Comparison of ENCODE assay signal across 1 cellular context in the genomic region with DNA sequence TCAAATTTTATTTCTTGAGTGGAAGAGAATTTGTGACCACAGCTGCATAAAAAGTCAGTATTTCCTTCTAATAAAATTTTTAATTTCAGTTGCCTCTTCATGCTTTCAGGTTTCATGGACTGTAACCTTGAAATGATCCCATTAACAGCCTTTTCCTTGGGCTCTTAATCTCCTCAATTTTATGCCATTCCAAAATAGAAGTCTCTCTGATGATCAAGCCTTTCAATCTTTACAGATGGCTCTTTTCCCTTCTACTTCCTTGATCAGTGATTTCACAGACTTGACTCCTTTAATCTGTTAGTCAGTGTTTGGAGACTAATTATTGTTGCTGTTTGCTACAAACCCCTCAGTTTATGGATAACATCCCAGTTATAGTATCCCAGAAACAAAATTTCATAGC.
TF ChIP-seq lines count a peak whose summit lies in the region.

No MANE protein-coding gene starts in this region.

TF ChIP-seq in IMR-90, 13 proteins besides CTCF, POLR2A, EP300 and RAD21 (continued from another document):
- no peak for TF ChIP-seq FOS (IDR thresholded peaks at IDR 0.05; ENCODE audit: low read depth, low read length)
- no peak for TF ChIP-seq SMC3 (IDR thresholded peaks at IDR 0.05; ENCODE audit: low read depth, low read length)
- no peak for TF ChIP-seq CEBPB (IDR thresholded peaks at IDR 0.05; ENCODE audit: low read depth, low read length)
- no peak for TF ChIP-seq CHD1 (IDR thresholded peaks at IDR 0.05; ENCODE audit: low read depth, low read length)
- no peak for TF ChIP-seq MXI1 (IDR thresholded peaks at IDR 0.05; ENCODE audit: borderline replicate concordance, low read depth, low read length)
- no peak for TF ChIP-seq RCOR1 (IDR thresholded peaks at IDR 0.05; ENCODE audit: insufficient replicate concordance, low read length)
- TF ChIP-seq USF2 (IDR thresholded peaks at IDR 0.05; ENCODE audit: low read depth, low read length): no peak
- no peak for TF ChIP-seq NFE2L2 (IDR thresholded peaks at IDR 0.05; ENCODE audit: low read depth, low read length)
